Comparison of ENCODE assay signal across 29 cellular contexts in genomic region chrX:41033299-41033698, GRCh38. TPM values are rescaled to one million over a fixed set of nuclear protein-coding genes. Genes with fewer than 3 reads are reported as not detected.
DNase-seq lines count a peak whose midpoint lies in the region; ATAC-seq, FAIRE-seq and TF ChIP-seq lines count a peak whose summit lies in the region.
"Had no signal": no experiment of that assay in that cellular context is flagged by ENCODE, and none has a peak within 500 bp of the region (broad histone marks: within the 10 kb centered on the region; RNA-seq: fewer than 3 reads in every experiment).

No MANE protein-coding gene starts in this region.

- H3K9me3 ChIP-seq in astrocyte (ENCODE audit: insufficient read depth, low read depth, low read length): no peaks in the 10 kb centered on the region
- H3K9me3 ChIP-seq: left lung had no signal

- H3K27ac Mint-ChIP-seq in astrocyte (ENCODE audit: unreplicated experiment): no peak overlapping the region
- H3K27ac Mint-ChIP-seq: activated naive CD8-positive, alpha-beta T cell treated with anti-CD3 and anti-CD28 coated beads, Interleukin-2, amount 10 ng/mL, durations not matched to agents 7 days and 5 days; immature natural killer cell; mesothelial cell of epicardium; naive thymus-derived CD4-positive, alpha-beta T cell had no signal

- no peaks in the 10 kb centered on the region for H4K20me1 ChIP-seq in astrocyte (ENCODE audit: insufficient read depth, low read length)

- no peak overlapping the region for H3K4me3 ChIP-seq in astrocyte (ENCODE audit: insufficient read depth, low read depth, low read length)
- H3K4me3 ChIP-seq: left lung had no signal

- no peak overlapping the region for H2AFZ ChIP-seq in astrocyte (ENCODE audit: low read depth, low read length)

- H3K4me1 ChIP-seq in astrocyte (ENCODE audit: insufficient read depth, low read length): no peaks in the 10 kb centered on the region
- H3K4me1 ChIP-seq: left lung had no signal

- H3K9me3 Mint-ChIP-seq in astrocyte (ENCODE audit: unreplicated experiment): no peaks in the 10 kb centered on the region
- H3K9me3 Mint-ChIP-seq: activated naive CD8-positive, alpha-beta T cell treated with anti-CD3 and anti-CD28 coated beads, Interleukin-2, amount 10 ng/mL, durations not matched to agents 7 days and 5 days; CD8-positive, alpha-beta memory T cell; central memory CD8-positive, alpha-beta T cell; immature natural killer cell had no signal

- no peak for ATAC-seq in GM18520 (IDR thresholded peaks at IDR 0.05; ENCODE audit: unreplicated experiment)
- ATAC-seq: left lung; naive thymus-derived CD4-positive, alpha-beta T cell had no signal

- no peaks in the 10 kb centered on the region for H3K27me3 ChIP-seq in astrocyte (ENCODE audit: insufficient read depth, low read length)
- H3K27me3 ChIP-seq: left lung had no signal

- no peaks in the 10 kb centered on the region for H3K79me2 ChIP-seq in astrocyte (ENCODE audit: insufficient read depth, low read length)

- peak; percentile 37 for FAIRE-seq in astrocyte (lab: Jason Lieb, UNC)
- FAIRE-seq: frontal cortex, H54 had no signal

- DNase-seq in NCI-H2171 treated with DMSO at 0.1 percent for 48 hours (lab: John Stamatoyannopoulos, UW): peak; percentile 2
- no peak for DNase-seq in NCI-H2171 (lab: John Stamatoyannopoulos, UW)
- DNase-seq in NAMALWA (ENCODE audit: low spot score): peak; percentile 68
- DNase-seq in astrocyte (ENCODE audit: low read depth): no peak
- DNase-seq in iris pigment epithelial cell (ENCODE audit: low read depth): peak; percentile 28
- DNase-seq in SHP77 (lab: John Stamatoyannopoulos, UW): no peak
- DNase-seq in activated CD4-positive, alpha-beta T cell treated with anti-CD3 and anti-CD28 coated beads, Interleukin-2, amount 50 U/mL, for 1 hour: no peak
- DNase-seq: activated effector memory CD4-positive, alpha-beta T cell treated with Interleukin-2 at 50 U/mL for 16 hours; activated naive CD8-positive, alpha-beta T cell treated with anti-CD3 and anti-CD28 coated beads, Interleukin-2, amount 10 ng/mL, durations not matched to agents 7 days and 5 days; CD8-positive, alpha-beta memory T cell; DMS79; immature natural killer cell; left lung; naive thymus-derived CD4-positive, alpha-beta T cell; NCI-H1417 treated with DMSO at 0.1 percent for 48 hours; NCI-H2081 treated with DMSO at 0.1 percent for 48 hours; NCI-H510A; occipital lobe; RPMI8226; stimulated activated CD8-positive, alpha-beta memory T cell treated with anti-CD3 and anti-CD28 coated beads, Interleukin-4, amount 100 ng/mL, for 48 hours; WERI-Rb-1 had no signal

- no peak overlapping the region for H3K4me3 Mint-ChIP-seq in astrocyte (ENCODE audit: unreplicated experiment)
- H3K4me3 Mint-ChIP-seq: activated naive CD8-positive, alpha-beta T cell treated with anti-CD3 and anti-CD28 coated beads, Interleukin-2, amount 10 ng/mL, durations not matched to agents 7 days and 5 days; central memory CD8-positive, alpha-beta T cell; immature natural killer cell; mesothelial cell of epicardium; naive thymus-derived CD4-positive, alpha-beta T cell; type B pancreatic cell had no signal

- no peaks in the 10 kb centered on the region for H3K36me3 ChIP-seq in astrocyte (ENCODE audit: insufficient read depth, low read length)
- H3K36me3 ChIP-seq: left lung, WERI-Rb-1 had no signal

- H3K4me1 Mint-ChIP-seq in astrocyte (ENCODE audit: low read depth, unreplicated experiment): no peaks in the 10 kb centered on the region
- H3K4me1 Mint-ChIP-seq: activated naive CD8-positive, alpha-beta T cell treated with anti-CD3 and anti-CD28 coated beads, Interleukin-2, amount 10 ng/mL, durations not matched to agents 7 days and 5 days; central memory CD8-positive, alpha-beta T cell; immature natural killer cell; mesothelial cell of epicardium; naive thymus-derived CD4-positive, alpha-beta T cell had no signal

- H3K36me3 Mint-ChIP-seq in astrocyte (ENCODE audit: low read depth, unreplicated experiment): no peaks in the 10 kb centered on the region
- H3K36me3 Mint-ChIP-seq: activated naive CD8-positive, alpha-beta T cell treated with anti-CD3 and anti-CD28 coated beads, Interleukin-2, amount 10 ng/mL, durations not matched to agents 7 days and 5 days; CD8-positive, alpha-beta memory T cell; immature natural killer cell; mesothelial cell of epicardium; naive thymus-derived CD4-positive, alpha-beta T cell; type B pancreatic cell had no signal

- no peak overlapping the region for H3K4me2 ChIP-seq in astrocyte (ENCODE audit: low read length)

- H3K27ac ChIP-seq in astrocyte (ENCODE audit: low read depth, low read length): no peak overlapping the region
- H3K27ac ChIP-seq: 22Rv1, HL-60, left lung, WERI-Rb-1 had no signal

- no peak for TF ChIP-seq CTCF in astrocyte (IDR thresholded peaks at IDR 0.05; ENCODE audit: insufficient read depth, low read depth, low read length)

- no peak overlapping the region for H3K9ac ChIP-seq in astrocyte (ENCODE audit: low read length)

- H3K27me3 Mint-ChIP-seq in astrocyte (ENCODE audit: low read depth, unreplicated experiment): no peaks in the 10 kb centered on the region
- H3K27me3 Mint-ChIP-seq: activated naive CD8-positive, alpha-beta T cell treated with anti-CD3 and anti-CD28 coated beads, Interleukin-2, amount 10 ng/mL, durations not matched to agents 7 days and 5 days; central memory CD8-positive, alpha-beta T cell; naive thymus-derived CD4-positive, alpha-beta T cell; type B pancreatic cell had no signal

RNA-seq across cellular contexts. Expression of gene USP9X, which starts 51.9 kb away (rescaled TPM):
- total RNA-seq in astrocyte: 112 and 113 TPM in 2 replicates

Comparison
In these comparisons a context has a peak if more than half of its experiments do, and no peak if none do; other contexts are left out.
1. DNase-seq: peak in NCI-H2171 treated with DMSO at 0.1 percent for 48 hours (single experiment), NAMALWA (single experiment) and iris pigment epithelial cell (single experiment); none in NCI-H2171 (single experiment), astrocyte (single experiment), SHP77 (0 of 2) and activated CD4-positive, alpha-beta T cell treated with anti-CD3 and anti-CD28 coated beads, Interleukin-2, amount 50 U/mL, for 1 hour (single experiment).